ENCODE assay signal across 8 cellular contexts in the genomic region with DNA sequence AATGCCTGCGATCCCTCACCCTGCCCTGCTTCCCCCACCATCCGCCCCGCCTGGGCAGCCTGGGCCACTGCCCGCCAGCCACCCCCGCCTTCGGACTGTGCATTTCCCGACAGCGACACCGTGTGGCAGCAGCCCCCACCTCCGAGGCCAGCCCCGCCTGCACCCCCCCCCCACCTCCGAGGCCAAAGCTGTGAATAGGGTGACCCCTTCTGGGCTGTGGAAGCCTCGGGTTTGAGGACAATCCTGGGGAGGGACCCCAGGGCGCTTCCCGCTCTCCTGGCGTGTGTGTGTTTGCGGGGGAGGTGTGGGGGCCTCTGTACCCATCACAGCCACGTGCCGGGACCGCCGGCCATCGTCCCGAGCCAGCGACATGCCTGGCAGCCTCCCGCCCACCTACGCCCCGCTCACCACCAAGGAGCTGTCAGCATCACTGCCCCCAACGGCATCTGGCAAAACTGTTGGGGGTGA. TPM values are rescaled to one million over a fixed set of nuclear protein-coding genes. Genes with fewer than 3 reads are reported as not detected.
A peak's percentile ranks its signal among the peaks of the same experiment; 100 is the strongest.
DNase-seq lines count a peak whose midpoint lies in the region; ATAC-seq and TF ChIP-seq lines count a peak whose summit lies in the region.

No MANE protein-coding gene starts in this region.

- no peak overlapping the region for H3K4me3 Mint-ChIP-seq in activated T-helper 2 cell treated with anti-CD3 and anti-CD28 coated beads, Interferon-gamma antibody, Interleukin-2, Interleukin-4, amounts not matched to agents 10 μg/mL and 5 μg/mL and 100 μg/mL, durations not matched to agents 14 hours and 24 hours and 36 hours (ENCODE audit: low read depth)
- no peak overlapping the region for H3K4me3 Mint-ChIP-seq in neural crest cell

- ATAC-seq in GM21390 (IDR thresholded peaks at IDR 0.05; ENCODE audit: unreplicated experiment), result no peak

- no peaks in the 10 kb centered on the region for H3K4me1 Mint-ChIP-seq in activated T-helper 2 cell treated with anti-CD3 and anti-CD28 coated beads, Interferon-gamma antibody, Interleukin-2, Interleukin-4, amounts not matched to agents 10 μg/mL and 5 μg/mL and 100 μg/mL, durations not matched to agents 14 hours and 24 hours and 36 hours (ENCODE audit: low read depth)
- H3K4me1 Mint-ChIP-seq in neural crest cell, result no peaks in the 10 kb centered on the region

- H3K36me3 Mint-ChIP-seq in activated T-helper 2 cell treated with anti-CD3 and anti-CD28 coated beads, Interferon-gamma antibody, Interleukin-2, Interleukin-4, amounts not matched to agents 10 μg/mL and 5 μg/mL and 100 μg/mL, durations not matched to agents 14 hours and 24 hours and 36 hours (ENCODE audit: low read depth), result no peaks in the 10 kb centered on the region
- H3K36me3 Mint-ChIP-seq in neural crest cell (ENCODE audit: low read depth), result no peaks in the 10 kb centered on the region

- intact Hi-C loops in activated T-helper 2 cell treated with anti-CD3 and anti-CD28 coated beads, Interferon-gamma antibody, Interleukin-2, Interleukin-4, amounts not matched to agents 10 μg/mL and 5 μg/mL and 100 μg/mL, durations not matched to agents 14 hours and 24 hours and 36 hours (cut with micrococcal nuclease), result loop anchor here (1.0 kb wide), 1 partner anchor 110 kb away; no protein-coding TSS in a partner anchor

- no peaks in the 10 kb centered on the region for H3K9me3 Mint-ChIP-seq in activated T-helper 2 cell treated with anti-CD3 and anti-CD28 coated beads, Interferon-gamma antibody, Interleukin-2, Interleukin-4, amounts not matched to agents 10 μg/mL and 5 μg/mL and 100 μg/mL, durations not matched to agents 14 hours and 24 hours and 36 hours
- H3K9me3 Mint-ChIP-seq in neural crest cell, result no peaks in the 10 kb centered on the region

- DNase-seq in ELF-1 (ENCODE audit: low read depth, low spot score), result peak; percentile 82
- peak; percentile 86 for DNase-seq in HPDE6-E6E7 (ENCODE audit: extremely low spot score)
- DNase-seq in RPMI8226, result peak; percentile 91
- DNase-seq in activated T-helper 2 cell treated with anti-CD3 and anti-CD28 coated beads, Interferon-gamma antibody, Interleukin-2, Interleukin-4, amounts not matched to agents 10 μg/mL and 5 μg/mL and 100 μg/mL, durations not matched to agents 14 hours and 24 hours and 36 hours (ENCODE audit: low spot score), result peak; percentile 74
- peak; percentile 84 for DNase-seq in fibroblast of pulmonary artery (ENCODE audit: low read depth)
- peak; percentile 94 for DNase-seq in neural crest cell (ENCODE audit: low read depth, low spot score)
- peak; percentile 64 to 84 (median 82) for DNase-seq in stimulated activated naive CD4-positive, alpha-beta T cell (lab: John Stamatoyannopoulos, UW)

- H3K27ac Mint-ChIP-seq in activated T-helper 2 cell treated with anti-CD3 and anti-CD28 coated beads, Interferon-gamma antibody, Interleukin-2, Interleukin-4, amounts not matched to agents 10 μg/mL and 5 μg/mL and 100 μg/mL, durations not matched to agents 14 hours and 24 hours and 36 hours, result no peak overlapping the region
- no peak overlapping the region for H3K27ac Mint-ChIP-seq in neural crest cell (ENCODE audit: unreplicated experiment)

- no peak overlapping the region for H3K4me3 ChIP-seq in fibroblast of pulmonary artery (replicated peaks; ENCODE audit: low read depth, low read length)

- no peaks in the 10 kb centered on the region for H3K27me3 Mint-ChIP-seq in activated T-helper 2 cell treated with anti-CD3 and anti-CD28 coated beads, Interferon-gamma antibody, Interleukin-2, Interleukin-4, amounts not matched to agents 10 μg/mL and 5 μg/mL and 100 μg/mL, durations not matched to agents 14 hours and 24 hours and 36 hours (ENCODE audit: low read depth)
- H3K27me3 Mint-ChIP-seq in neural crest cell (ENCODE audit: low read depth), result no peaks in the 10 kb centered on the region

- peak; percentile 61 for TF ChIP-seq CTCF in fibroblast of pulmonary artery (IDR thresholded peaks at IDR 0.05; ENCODE audit: low read length, missing control alignments)
- peak; percentile 77 for TF ChIP-seq CTCF in neural crest cell (conservative IDR thresholded peaks at IDR 0.05)

RNA-seq across cellular contexts. Expression of a gene that starts 33.8 kb away (rescaled TPM):
- total RNA-seq in activated T-helper 2 cell treated with anti-CD3 and anti-CD28 coated beads, Interferon-gamma antibody, Interleukin-2, Interleukin-4, amounts not matched to agents 10 μg/mL and 5 μg/mL and 100 μg/mL, durations not matched to agents 14 hours and 24 hours and 36 hours, result 14.0 and 14.5 TPM in 2 replicates
- 15.6 and 18.1 TPM in 2 replicates for total RNA-seq in neural crest cell
